8 cellular contexts compared by ENCODE assay signal in the genomic region with DNA sequence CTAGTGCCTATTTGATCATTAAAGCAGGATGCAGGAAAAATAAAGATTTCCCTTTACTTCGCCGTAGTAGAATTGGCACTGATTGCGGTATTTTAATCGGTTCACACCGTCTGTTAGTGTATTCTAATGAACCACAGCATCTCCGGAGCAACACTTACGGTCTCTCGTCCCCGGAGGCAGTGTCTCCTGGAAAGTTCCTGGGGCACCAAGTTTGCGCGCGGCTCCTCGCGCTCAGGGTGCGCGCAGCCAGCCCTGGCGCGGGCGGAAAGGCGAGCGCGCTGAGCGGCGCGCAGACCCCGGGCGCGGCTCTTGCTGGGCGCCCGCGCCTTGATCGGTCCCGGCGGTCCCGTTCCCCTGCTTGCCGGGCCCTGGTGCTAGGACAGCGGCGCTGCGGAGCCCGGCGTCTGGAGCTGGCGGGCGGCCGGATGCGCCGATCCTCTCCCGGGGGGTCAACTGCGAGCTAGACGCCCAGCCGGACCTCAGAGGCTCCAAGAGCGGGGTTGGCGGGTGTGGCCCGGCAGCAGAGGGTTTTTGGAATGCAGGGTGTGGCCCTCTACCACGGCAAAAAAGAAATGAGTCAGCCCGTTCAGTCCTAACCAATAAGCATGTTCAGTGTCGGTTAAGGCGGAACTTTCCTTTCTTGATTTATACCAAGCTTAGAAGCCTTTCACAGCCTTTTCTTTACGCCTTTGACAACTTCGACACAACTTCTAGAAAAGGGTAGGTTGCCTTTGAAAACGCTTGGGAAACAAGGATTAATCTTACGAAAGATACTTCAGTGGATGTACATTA.
DNase-seq lines count a peak whose midpoint lies in the region; ATAC-seq lines count a peak whose summit lies in the region.

No MANE protein-coding gene starts in this region.

- ATAC-seq in GM21723 (IDR thresholded peaks at IDR 0.05; ENCODE audit: unreplicated experiment), result peak; percentile 78
- peak; percentile 74 for ATAC-seq in effector memory CD8-positive, alpha-beta T cell (replicated peaks)

- H3K27me3 Mint-ChIP-seq in effector memory CD8-positive, alpha-beta T cell, result no peaks in the 10 kb centered on the region

- peaks cover 21 to 47% of the 10 kb centered on the region in 2 donors for H3K4me1 Mint-ChIP-seq in effector memory CD8-positive, alpha-beta T cell (ENCODE audit: low read depth in 2 of 2)

- DNase-seq in GM04504 (ENCODE audit: low read depth) (peak; percentile 74), HuH-7 (ENCODE audit: low spot score) (peak; percentile 48), lung microvascular endothelial cell (ENCODE audit: low read depth in 2 of 2) (peak; percentile 63 to 84), NCI-H1048 (lab: John Stamatoyannopoulos, UW) (no peak)
- peak; percentile 10 to 17 for DNase-seq in activated CD4-positive, alpha-beta T cell treated with anti-CD3 and anti-CD28 coated beads, Interleukin-2, amount 50 U/mL, for 4 hours
- DNase-seq in effector memory CD8-positive, alpha-beta T cell, result peak; percentile 17 to 34 (median 28)
- peak; percentile 32 to 37 for DNase-seq in stimulated activated CD8-positive, alpha-beta memory T cell treated with anti-CD3 and anti-CD28 coated beads, Interleukin-15, amount 100 ng/mL, for 48 hours (ENCODE audit: low read depth in 2 of 2)

- H3K9me3 Mint-ChIP-seq in effector memory CD8-positive, alpha-beta T cell, result no peaks in the 10 kb centered on the region

- peak overlapping the region; percentile 86 to 89 for H3K4me3 Mint-ChIP-seq in effector memory CD8-positive, alpha-beta T cell

- H3K36me3 Mint-ChIP-seq in effector memory CD8-positive, alpha-beta T cell (ENCODE audit: insufficient read depth), result peaks cover 2% of the 10 kb centered on the region

- H3K27ac Mint-ChIP-seq in effector memory CD8-positive, alpha-beta T cell, result peak overlapping the region; percentile 65 to 88
